ENCODE assay signal across 24 cellular contexts in the genomic region with DNA sequence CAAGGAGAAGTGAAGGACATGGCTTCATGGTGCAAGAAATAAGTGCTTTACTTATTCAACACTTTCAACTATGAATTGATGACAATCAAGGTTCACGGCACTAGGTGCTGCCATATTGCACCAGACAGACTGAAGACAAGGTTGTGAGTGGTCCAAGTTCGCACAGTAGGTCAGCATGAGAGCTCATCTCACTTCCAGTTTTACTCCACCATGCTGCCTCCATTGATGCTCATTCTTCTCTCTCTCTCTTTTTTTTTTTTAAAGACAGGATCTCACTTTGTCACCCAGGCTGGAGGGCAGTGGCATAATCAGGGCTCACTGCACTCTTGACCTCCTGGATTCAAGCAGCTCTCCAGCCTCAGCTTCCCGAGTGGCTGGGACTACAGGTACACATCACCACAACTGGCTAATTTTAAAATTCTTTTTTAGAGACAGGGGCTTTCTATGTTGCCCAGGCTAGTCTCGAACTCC. TPM values are rescaled to one million over a fixed set of nuclear protein-coding genes. Genes with fewer than 3 reads are reported as not detected.
A peak's percentile ranks its signal among the peaks of the same experiment; 100 is the strongest.
DNase-seq lines count a peak whose midpoint lies in the region; ATAC-seq, FAIRE-seq and TF ChIP-seq lines count a peak whose summit lies in the region.
"Had no signal": no experiment of that assay in that cellular context is flagged by ENCODE, and none has a peak within 500 bp of the region (broad histone marks: within the 10 kb centered on the region; RNA-seq: fewer than 3 reads in every experiment).

No MANE protein-coding gene starts in this region.

- CTCF ChIA-PET in PC-3 (lab: Charles Lee) = no interaction called here

- H3K4me1 ChIP-seq in PC-3 (ENCODE audit: insufficient read depth, low read length) (peaks cover 36% of the 10 kb centered on the region), prostate gland (replicated peaks) (peaks cover 17% of the 10 kb centered on the region)

- ATAC-seq in PC-3 (no peak), left cardiac atrium (no peak)
- ATAC-seq: SK-N-SH treated with all-trans-retinoic acid at 6 μM for 48 hours had no signal

- 74% methylated on average over 4 of the region's 4 CpGs for WGBS in prostate gland

- H3K36me3 ChIP-seq in PC-3 (ENCODE audit: low read depth, low read length) (no peaks in the 10 kb centered on the region), prostate gland (no peaks in the 10 kb centered on the region)
- H3K36me3 ChIP-seq: BLaER1 had no signal

- no peak overlapping the region for H2AFZ ChIP-seq in PC-3 (ENCODE audit: low read length)

- peak overlapping the region; percentile 100 for H3K27ac ChIP-seq in C4-2B
- H3K27ac ChIP-seq in PC-3 (ENCODE audit: low read length) = peak overlapping the region; percentile 76
- peak overlapping the region; percentile 43 for H3K27ac ChIP-seq in epithelial cell of prostate
- H3K27ac ChIP-seq in prostate gland = peak overlapping the region; percentile 67 to 90
- H3K27ac ChIP-seq: BLaER1, HL-60 had no signal

- no peaks in the 10 kb centered on the region for H3F3A ChIP-seq in PC-3 (ENCODE audit: low read length, unreplicated experiment)

- H3K4me3 ChIP-seq in PC-3 (ENCODE audit: low read length) = no peak overlapping the region
- H3K4me3 ChIP-seq in prostate gland = no peak overlapping the region
- H3K4me3 ChIP-seq: BLaER1 had no signal

- intact Hi-C loops in PC-3 (cut with micrococcal nuclease) (no loop called here), prostate gland (cut with DNase I) (no loop called here), left cardiac atrium (cut with DNase I) (no loop called here)

- peak overlapping the region; percentile 38; the same call in 1 of the 2 replicates for H3K4me2 ChIP-seq in PC-3 (ENCODE audit: low read length)
- H3K4me2 ChIP-seq: BLaER1 had no signal

- DNase-seq in PC-3 (no peak), epithelial cell of prostate (ENCODE audit: low read depth, low spot score) (no peak), prostate gland (ENCODE audit: low spot score) (no peak), glomerular visceral epithelial cell (ENCODE audit: extremely low spot score) (no peak), left cardiac atrium (no peak), H54 (ENCODE audit: insufficient read length, low spot score) (no peak)
- DNase-seq: ACHN; CD4-positive, alpha-beta T cell; DMS79; EL; GDM1; Kasumi-1; NCI-H1436; NCI-H187; NCI-H2171 treated with DMSO at 0.1 percent for 48 hours; SIG-M5 had no signal

- TF ChIP-seq POLR2A in prostate gland (IDR thresholded peaks at IDR 0.05) = no peak
- no peak for TF ChIP-seq POLR2A in H54 (IDR thresholded peaks at IDR 0.05; ENCODE audit: low read depth, low read length)

- TF ChIP-seq CTCF in C4-2B (conservative IDR thresholded peaks at IDR 0.05) (no peak), PC-3 (conservative IDR thresholded peaks at IDR 0.05; ENCODE audit: low read depth, low read length) (no peak), prostate gland (IDR thresholded peaks at IDR 0.05) (no peak)

- no TSS peak for BruUV-seq in PC-3 (replicated peaks; lab: Mats Ljungman, UMichigan)

- H3K9ac ChIP-seq in PC-3 (ENCODE audit: low read length) = no peak overlapping the region; the same call in 1 of the 2 replicates
- H3K9ac ChIP-seq: BLaER1 had no signal

- H3K79me2 ChIP-seq in PC-3 (ENCODE audit: low read length) = no peaks in the 10 kb centered on the region

- H3K27me3 ChIP-seq in PC-3 (ENCODE audit: low read length) = no peaks in the 10 kb centered on the region
- no peaks in the 10 kb centered on the region for H3K27me3 ChIP-seq in prostate gland (replicated peaks; ENCODE audit: insufficient read depth)
- H3K27me3 ChIP-seq: BLaER1 had no signal

- FAIRE-seq in H54 (lab: Jason Lieb, UNC) = no peak
- FAIRE-seq: GM12891, H1, RCC 7860 had no signal

- H3K9me2 ChIP-seq in PC-3 (replicated peaks; ENCODE audit: low read length) = no peaks in the 10 kb centered on the region

- no peaks in the 10 kb centered on the region for H3K9me3 ChIP-seq in PC-3 (ENCODE audit: low read length)
- H3K9me3 ChIP-seq in prostate gland = no peaks in the 10 kb centered on the region
- H3K9me3 ChIP-seq: BLaER1 had no signal

- POLR2A ChIA-PET in PC-3 (lab: Charles Lee; ENCODE audit: unreplicated experiment) = no interaction called here

- no peaks in the 10 kb centered on the region for H4K20me1 ChIP-seq in PC-3 (ENCODE audit: low read length)
- H4K20me1 ChIP-seq: BLaER1 had no signal

RNA-seq across cellular contexts. Expression of gene EHF, which starts 47.7 kb away (rescaled TPM):
- 29.0 and 37.0 TPM in 2 replicates for total RNA-seq in PC-3 (2014; rRNA removed)
- total RNA-seq in prostate gland = 100 to 1,000 TPM; 164 to 332 TPM
- under 1 TPM; 0.65 to 0.82 TPM for total RNA-seq in left cardiac atrium
- total RNA-seq: CD4-positive, alpha-beta T cell; H1; OCI-LY7 had no signal

Comparison
In these comparisons a context has a peak if more than half of its experiments do, and no peak if none do; other contexts are left out.
1. H3K27ac ChIP-seq: peak in every context shown above with its lines; median percentile 100 in C4-2B; 78 in prostate gland; 76 in PC-3; 43 in epithelial cell of prostate.
2. RNA of gene EHF, which starts 47.7 kb away (total RNA-seq): 164 to 332 TPM in prostate gland and 29.0 to 37.0 TPM in PC-3; 0.65 to 0.82 TPM in left cardiac atrium; every median in the first group is over 10 times any median in the second.